ENCODE assay signal across 15 cellular contexts in the genomic region with DNA sequence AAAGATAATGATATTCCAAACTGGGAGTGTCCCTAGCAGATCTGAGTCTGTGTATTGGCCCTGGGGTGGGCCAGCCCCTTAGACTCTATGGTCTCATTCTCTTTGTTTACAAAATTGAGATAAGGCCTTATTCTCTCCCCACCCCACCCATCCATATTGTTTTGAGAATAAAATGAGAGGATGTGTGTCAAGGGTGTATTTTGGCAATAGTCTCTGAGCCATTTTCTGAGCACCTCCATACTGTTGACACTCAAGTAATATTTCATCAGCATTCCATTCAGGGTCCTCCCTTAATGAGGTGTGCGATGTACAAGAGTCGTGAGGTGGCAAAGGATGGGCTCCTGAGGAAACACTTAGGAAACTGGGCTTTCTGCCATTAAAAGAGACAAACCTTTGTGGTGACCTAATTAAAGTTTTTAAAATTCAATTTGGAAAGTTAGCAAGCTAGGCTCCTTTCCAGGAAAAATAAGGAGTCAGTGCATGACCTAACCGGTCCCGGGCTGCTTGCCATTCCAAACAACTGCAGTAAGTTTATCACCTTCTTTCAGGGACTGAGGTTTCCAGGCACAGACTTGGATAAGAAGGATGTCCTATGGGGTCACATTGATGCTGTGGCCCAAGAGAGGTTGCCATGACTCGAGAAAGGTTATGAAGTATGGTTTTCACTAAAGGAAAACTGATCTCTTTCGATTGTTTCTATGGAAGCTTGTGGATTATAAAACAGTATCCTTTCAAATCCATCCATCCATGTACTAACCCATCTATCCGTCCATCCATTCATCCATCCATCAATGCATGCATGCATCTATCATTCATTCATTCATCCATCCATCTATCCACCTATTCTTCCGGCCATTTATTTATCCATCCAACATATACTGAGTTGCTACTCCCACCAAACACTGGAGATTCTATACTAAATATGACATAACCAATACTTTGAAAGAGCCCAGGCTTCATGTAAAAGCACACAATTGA.
DNase-seq lines count a peak whose midpoint lies in the region; ATAC-seq and TF ChIP-seq lines count a peak whose summit lies in the region.
"Had no signal": no experiment of that assay in that cellular context is flagged by ENCODE, and none has a peak within 500 bp of the region (broad histone marks: within the 10 kb centered on the region; RNA-seq: fewer than 3 reads in every experiment).

No MANE protein-coding gene starts in this region.

- no peaks in the 10 kb centered on the region for H3K36me3 ChIP-seq in heart left ventricle
- no peaks in the 10 kb centered on the region for H3K36me3 ChIP-seq in psoas muscle (ENCODE audit: insufficient read depth in 1 of 2, low read depth in 1 of 2)
- H3K36me3 ChIP-seq: ascending aorta had no signal

- H3K27me3 ChIP-seq in heart left ventricle (no peaks in the 10 kb centered on the region), psoas muscle (ENCODE audit: insufficient read depth in 3 of 3, low read length in 2 of 3) (no peaks in the 10 kb centered on the region)
- H3K27me3 ChIP-seq: ascending aorta had no signal

- no peak for TF ChIP-seq POLR2A in heart left ventricle (IDR thresholded peaks at IDR 0.05)

- WGBS in heart left ventricle, 4 donors: 47 to 56% (median 50%) methylated on average over 8 of the region's 8 CpGs
- WGBS in psoas muscle, 3 donors: 30 to 44% (median 38%) methylated on average over 8 of the region's 8 CpGs

- peak; percentile 15 for DNase-seq in H4 (ENCODE audit: low spot score)
- DNase-seq in astrocyte of the hippocampus (ENCODE audit: low read depth, low spot score): peak; percentile 92
- DNase-seq in heart left ventricle: peak; percentile 69 to 82 (median 77)
- DNase-seq in psoas muscle: peak; percentile 59 to 68
- no peak for DNase-seq in SHP77 treated with DMSO at 0.1 percent for 48 hours (lab: John Stamatoyannopoulos, UW)
- no peak for DNase-seq in NCI-H187 (lab: John Stamatoyannopoulos, UW)
- DNase-seq in GM19240 (ENCODE audit: insufficient read length, low spot score): no peak
- DNase-seq: activated T-cell treated with anti-CD3 and anti-CD28 coated beads for 4 hours; AML-193; NCI-H226; nephron progenitor cell; SHP77; stimulated activated CD4-positive, alpha-beta T cell treated with anti-CD3 and anti-CD28 coated beads, Interleukin-12 subunit alpha, Interleukin-12 subunit beta, amount 100 ng/mL, for 4 hours had no signal

- no peak for TF ChIP-seq CTCF in heart left ventricle (IDR thresholded peaks at IDR 0.05)
- no peak for TF ChIP-seq CTCF in psoas muscle (IDR thresholded peaks at IDR 0.05)

- H3K4me3 ChIP-seq in heart left ventricle: no peak overlapping the region
- H3K4me3 ChIP-seq in psoas muscle: no peak overlapping the region
- H3K4me3 ChIP-seq: ascending aorta had no signal

- intact Hi-C loops in heart left ventricle (cut with DNase I) (loop anchor here in 2 of 10 donors (1.0 to 2.0 kb wide), 2 partner anchors 35 to 93 kb away; no protein-coding TSS in a partner anchor), psoas muscle (cut with DNase I) (no loop called here)

- no peaks in the 10 kb centered on the region for H3K9me3 ChIP-seq in heart left ventricle
- H3K9me3 ChIP-seq in psoas muscle: no peaks in the 10 kb centered on the region
- H3K9me3 ChIP-seq: ascending aorta had no signal

- H3K4me1 ChIP-seq in heart left ventricle (peaks cover 0 to 20% (median 6%) of the 10 kb centered on the region in 12 donors), psoas muscle (no peaks in the 10 kb centered on the region)
- H3K4me1 ChIP-seq: ascending aorta had no signal

- ATAC-seq in heart left ventricle (peak; percentile 78 to 92 (median 90)), psoas muscle (peak in 3 of 4 donors; percentile 37 to 56 (median 42)), HG03280 (IDR thresholded peaks at IDR 0.05; ENCODE audit: unreplicated experiment) (no peak)

- peak overlapping the region in 8 of 12 donors; percentile 27 to 71 (median 58) for H3K27ac ChIP-seq in heart left ventricle
- H3K27ac ChIP-seq in psoas muscle: no peak overlapping the region
- H3K27ac ChIP-seq: ascending aorta had no signal

Comparison
In these comparisons a context has a peak if more than half of its experiments do, and no peak if none do; other contexts are left out.
1. DNase-seq: peak in H4 (single experiment), astrocyte of the hippocampus (single experiment), heart left ventricle (5 of 5) and psoas muscle (2 of 2); none in SHP77 treated with DMSO at 0.1 percent for 48 hours (single experiment), NCI-H187 (0 of 2) and GM19240 (single experiment).